8 cellular contexts compared by ENCODE assay signal in the genomic region with DNA sequence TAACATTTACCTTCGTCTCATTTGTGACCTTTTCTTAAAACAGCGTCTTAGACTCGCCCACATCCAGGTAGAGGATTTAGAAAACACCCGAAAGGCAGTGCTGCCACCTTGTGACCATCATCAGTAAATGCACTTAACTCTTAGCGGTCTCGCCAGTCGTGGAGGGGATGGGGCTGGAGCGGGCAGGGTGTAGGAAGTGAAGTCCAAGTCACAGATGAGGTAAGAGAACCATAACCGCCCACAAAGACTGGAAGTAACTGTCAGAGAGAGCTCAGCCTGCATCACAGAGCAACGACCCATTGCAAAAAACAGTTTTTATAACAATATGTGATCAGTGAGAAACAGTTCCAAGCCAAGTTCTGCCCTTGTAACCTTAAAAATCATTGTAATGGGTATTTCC. TPM values are rescaled to one million over a fixed set of nuclear protein-coding genes. Genes with fewer than 3 reads are reported as not detected.
DNase-seq lines count a peak whose midpoint lies in the region; ATAC-seq and TF ChIP-seq lines count a peak whose summit lies in the region.

No MANE protein-coding gene starts in this region.

- WGBS in lower leg skin, 2 donors: 1 to 2% methylated on average over 10 of the region's 10 CpGs

- H3K9ac ChIP-seq in colonic mucosa (ENCODE audit: low read depth in 2 of 2, low read length in 2 of 2): no peak overlapping the region

- intact Hi-C loops in colonic mucosa (cut with DNase I) (loop anchor here (2.0 kb wide), 1 partner anchor 35 kb away; no protein-coding TSS in a partner anchor), lower leg skin (cut with DNase I; ENCODE audit: low total_unique reads) (no loop called here)

- H3K36me3 ChIP-seq in BE2C (no peaks in the 10 kb centered on the region), colonic mucosa (no peaks in the 10 kb centered on the region)

- H3K9me3 ChIP-seq in BE2C (no peaks in the 10 kb centered on the region), colonic mucosa (no peaks in the 10 kb centered on the region)

- H3K27ac ChIP-seq in colonic mucosa: peak overlapping the region; percentile 72

- no peak for TF ChIP-seq POLR2A in lower leg skin (IDR thresholded peaks at IDR 0.05)

- no peak for ATAC-seq in GM21360 (IDR thresholded peaks at IDR 0.05; ENCODE audit: unreplicated experiment)

- peak; percentile 59 for DNase-seq in BE2C
- DNase-seq in HEK293T (ENCODE audit: extremely low spot score): peak; percentile 79
- peak; percentile 50 for DNase-seq in NCI-H345 treated with DMSO at 0.1 percent for 48 hours (lab: John Stamatoyannopoulos, UW; ENCODE audit: unreplicated experiment)
- peak; percentile 73 for DNase-seq in activated CD4-positive, CD25-positive, alpha-beta regulatory T cell treated with anti-CD3 and anti-CD28 coated beads, Interleukin-2, amount 50 U/mL, for 72 hours
- peak; percentile 81 for DNase-seq in colonic mucosa
- DNase-seq in lower leg skin (ENCODE audit: low spot score in 2 of 2): peak; percentile 47 to 86
- peak; percentile 33 for DNase-seq in stimulated activated CD8-positive, alpha-beta memory T cell treated with anti-CD3 and anti-CD28 coated beads, Interleukin-12 subunit alpha, Interleukin-12 subunit beta, amount 100 ng/mL, for 4 hours (ENCODE audit: low read depth)

- POLR2A ChIA-PET in HEK293T (lab: Yijun Ruan, JAX): no interaction called here

- CTCF ChIA-PET in HEK293T (lab: Yijun Ruan, JAX): interaction anchor here (0.6 to 1.9 kb wide), 6 partner anchors 10 to 347 kb away, joined by 3 to 9 read pairs (median 4); no protein-coding TSS in a partner anchor

- H3K4me3 ChIP-seq in BE2C (ENCODE audit: low read depth, low read length) (no peak overlapping the region), colonic mucosa (no peak overlapping the region), lower leg skin (ENCODE audit: low read depth, poor library complexity, severe bottlenecking) (no peak overlapping the region)

- TF ChIP-seq CTCF in BE2C (IDR thresholded peaks at IDR 0.05; ENCODE audit: low read depth, low read length): peak; percentile 87
- peak; percentile 74 for TF ChIP-seq CTCF in colonic mucosa (IDR thresholded peaks at IDR 0.05)
- TF ChIP-seq CTCF in lower leg skin (IDR thresholded peaks at IDR 0.05): no peak

- H3K27me3 ChIP-seq in BE2C (peaks cover 73% of the 10 kb centered on the region), colonic mucosa (no peaks in the 10 kb centered on the region)

- H3K4me1 ChIP-seq in BE2C (no peaks in the 10 kb centered on the region), colonic mucosa (peaks cover 11% of the 10 kb centered on the region)

TF ChIP-seq in HEK293T, 16 proteins besides CTCF, POLR2A, EP300 and RAD21:
- TF ChIP-seq ZNF384 (IDR thresholded peaks at IDR 0.05) (no peak), FOXK2 (IDR thresholded peaks at IDR 0.05) (no peak), L3MBTL2 (conservative IDR thresholded peaks at IDR 0.05) (no peak), SUZ12 (IDR thresholded peaks at IDR 0.05) (no peak), HDGF (IDR thresholded peaks at IDR 0.05; ENCODE audit: borderline replicate concordance) (no peak), TARDBP (IDR thresholded peaks at IDR 0.05) (no peak), ELF4 (IDR thresholded peaks at IDR 0.05) (no peak), FOXA1 (IDR thresholded peaks at IDR 0.05) (no peak), BHLHE40 (IDR thresholded peaks at IDR 0.05; ENCODE audit: borderline replicate concordance) (no peak), ARNT (IDR thresholded peaks at IDR 0.05) (no peak), SP1 (IDR thresholded peaks at IDR 0.05) (no peak), CTBP1 (IDR thresholded peaks at IDR 0.05; ENCODE audit: borderline replicate concordance) (no peak)
- TF ChIP-seq, protein P1, sequence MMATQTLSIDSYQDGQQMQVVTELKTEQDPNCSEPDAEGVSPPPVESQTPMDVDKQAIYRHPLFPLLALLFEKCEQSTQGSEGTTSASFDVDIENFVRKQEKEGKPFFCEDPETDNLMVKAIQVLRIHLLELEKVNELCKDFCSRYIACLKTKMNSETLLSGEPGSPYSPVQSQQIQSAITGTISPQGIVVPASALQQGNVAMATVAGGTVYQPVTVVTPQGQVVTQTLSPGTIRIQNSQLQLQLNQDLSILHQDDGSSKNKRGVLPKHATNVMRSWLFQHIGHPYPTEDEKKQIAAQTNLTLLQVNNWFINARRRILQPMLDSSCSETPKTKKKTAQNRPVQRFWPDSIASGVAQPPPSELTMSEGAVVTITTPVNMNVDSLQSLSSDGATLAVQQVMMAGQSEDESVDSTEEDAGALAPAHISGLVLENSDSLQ (IDR thresholded peaks at IDR 0.05): no peak

RNA-seq across cellular contexts. Expression of a gene that starts 10.7 kb away (rescaled TPM):
- not detected for polyA plus RNA-seq in BE2C (2012; ENCODE audit: insufficient read depth, insufficient read length, low read depth)
- total RNA-seq in colonic mucosa (1 to 10 TPM; 1.1 to 2.8 TPM), lower leg skin (not detected)

RNA-seq across cellular contexts. Expression of a gene that starts 30.3 kb away (rescaled TPM):
- polyA plus RNA-seq in BE2C (2012; ENCODE audit: insufficient read depth, insufficient read length, low read depth): not detected
- total RNA-seq in colonic mucosa (100 to 1,000 TPM; 260 to 655 TPM), lower leg skin (10 to 100 TPM in 2 of 4 donors, 1 to 10 TPM in 2; 2.6 to 23.1 (median 14.5) TPM)

RNA-seq across cellular contexts. Expression of a gene that starts 58.8 kb away (rescaled TPM):
- polyA plus RNA-seq in BE2C (2012; ENCODE audit: insufficient read depth, insufficient read length, low read depth): not detected
- total RNA-seq in colonic mucosa: not detected
- not detected for total RNA-seq in lower leg skin

RNA-seq across cellular contexts. Expression of a gene that starts 59.2 kb away (rescaled TPM):
- polyA plus RNA-seq in BE2C (2012; ENCODE audit: insufficient read depth, insufficient read length, low read depth): not detected
- total RNA-seq in colonic mucosa (not detected), lower leg skin (not detected)

Comparison
In these comparisons a context has a peak if more than half of its experiments do, and no peak if none do; other contexts are left out.
1. CTCF ChIP-seq: peak in BE2C (single experiment) and colonic mucosa (single experiment); none in lower leg skin (0 of 3).
2. RNA of a gene that starts 30.3 kb away (total RNA-seq): 260 to 655 TPM in colonic mucosa; 2.6 to 23.1 TPM in lower leg skin; every median in the first group is over 10 times any median in the second.
3. Peak in every context shown above with its lines, with median percentiles within 50 percentile points of each other: DNase-seq.